8 cellular contexts compared by ENCODE assay signal in genomic region chr4:169611157-169611556, GRCh38. TPM values are rescaled to one million over a fixed set of nuclear protein-coding genes. Genes with fewer than 3 reads are reported as not detected.
DNase-seq lines count a peak whose midpoint lies in the region; ATAC-seq and TF ChIP-seq lines count a peak whose summit lies in the region.

No MANE protein-coding gene starts in this region.

- in situ Hi-C loops in transverse colon (cut with MboI; ENCODE audit: low pct_ligation_motif_present in 1 of 4, low pct_unique_long_range_greater_than_20kb in 1 of 4, low sequenced_read_pairs in 3 of 4), result loop anchor here (10.0 to 25.0 kb wide), 4 partner anchors 54 to 426 kb away; partner anchors contain the start of genes HPF1 (in 3 of the 4) and MFAP3L (in 2 of the 4)

- H3K4me3 ChIP-seq in right atrium auricular region (peak overlapping the region; percentile 82 to 83), lower lobe of right lung (peak overlapping the region; percentile 78), uterus (peak overlapping the region in 1 of 2 donors; percentile 94), transverse colon (peak overlapping the region in 2 of 4 donors; percentile 81)

- H3K4me1 Mint-ChIP-seq in activated T-helper 2 cell treated with anti-CD3 and anti-CD28 coated beads, Interferon-gamma antibody, Interleukin-2, Interleukin-4, amounts not matched to agents 10 μg/mL and 5 μg/mL and 100 μg/mL, durations not matched to agents 14 hours and 24 hours and 36 hours (ENCODE audit: low read depth), result peaks cover 47% of the 10 kb centered on the region

- peak overlapping the region; percentile 96 for H3K4me3 Mint-ChIP-seq in activated T-helper 2 cell treated with anti-CD3 and anti-CD28 coated beads, Interferon-gamma antibody, Interleukin-2, Interleukin-4, amounts not matched to agents 10 μg/mL and 5 μg/mL and 100 μg/mL, durations not matched to agents 14 hours and 24 hours and 36 hours (ENCODE audit: low read depth)

- H3K27me3 ChIP-seq in right atrium auricular region (no peaks in the 10 kb centered on the region), lower lobe of right lung (ENCODE audit: low read depth) (no peaks in the 10 kb centered on the region), uterus (no peaks in the 10 kb centered on the region), transverse colon (no peaks in the 10 kb centered on the region)

- H3K9me3 Mint-ChIP-seq in activated T-helper 2 cell treated with anti-CD3 and anti-CD28 coated beads, Interferon-gamma antibody, Interleukin-2, Interleukin-4, amounts not matched to agents 10 μg/mL and 5 μg/mL and 100 μg/mL, durations not matched to agents 14 hours and 24 hours and 36 hours, result no peaks in the 10 kb centered on the region

- intact Hi-C loops in cardiac septum (cut with DNase I), result no loop called here
- intact Hi-C loops in activated T-helper 2 cell treated with anti-CD3 and anti-CD28 coated beads, Interferon-gamma antibody, Interleukin-2, Interleukin-4, amounts not matched to agents 10 μg/mL and 5 μg/mL and 100 μg/mL, durations not matched to agents 14 hours and 24 hours and 36 hours (cut with micrococcal nuclease), result loop anchor here (5.0 to 10.0 kb wide), 3 partner anchors 196 to 746 kb away; partner anchors contain the start of gene CBR4
- intact Hi-C loops in lower lobe of right lung (cut with DNase I), result no loop called here
- intact Hi-C loops in uterus (cut with DNase I; ENCODE audit: low total_unique reads), result loop anchor here (10.0 kb wide), 1 partner anchor 414 kb away; the partner anchor contains the start of gene MFAP3L
- intact Hi-C loops in transverse colon (cut with DNase I; ENCODE audit: low total_unique reads), result loop anchor here (10.0 kb wide), 1 partner anchor 144 kb away; the partner anchor contains the start of gene HPF1

- 30 to 36% methylated on average over 4 of the region's 4 CpGs for WGBS in transverse colon (ENCODE audit: low coverage in 1 of 2), 2 donors

- no peaks in the 10 kb centered on the region for H3K36me3 ChIP-seq in right atrium auricular region
- H3K36me3 ChIP-seq in lower lobe of right lung, result no peaks in the 10 kb centered on the region
- H3K36me3 ChIP-seq in uterus, result no peaks in the 10 kb centered on the region
- H3K36me3 ChIP-seq in transverse colon, result no peaks in the 10 kb centered on the region

- DNase-seq in right atrium auricular region (ENCODE audit: low spot score) (no peak), cardiac septum (ENCODE audit: low spot score) (no peak), lower lobe of right lung (no peak), uterus (no peak), transverse colon (no peak), NCI-H128 (lab: John Stamatoyannopoulos, UW; ENCODE audit: unreplicated experiment) (no peak), cortex of kidney (lab: John Stamatoyannopoulos, UW) (no peak)
- DNase-seq in activated T-helper 2 cell treated with anti-CD3 and anti-CD28 coated beads, Interferon-gamma antibody, Interleukin-2, Interleukin-4, amounts not matched to agents 10 μg/mL and 5 μg/mL and 100 μg/mL, durations not matched to agents 14 hours and 24 hours and 36 hours (ENCODE audit: low spot score), result no peak

- peak overlapping the region; percentile 30 for H3K27ac Mint-ChIP-seq in activated T-helper 2 cell treated with anti-CD3 and anti-CD28 coated beads, Interferon-gamma antibody, Interleukin-2, Interleukin-4, amounts not matched to agents 10 μg/mL and 5 μg/mL and 100 μg/mL, durations not matched to agents 14 hours and 24 hours and 36 hours

- H3K27ac ChIP-seq in right atrium auricular region, result no peak overlapping the region
- no peak overlapping the region for H3K27ac ChIP-seq in lower lobe of right lung
- peak overlapping the region; percentile 89 to 96 for H3K27ac ChIP-seq in uterus
- H3K27ac ChIP-seq in transverse colon, result peak overlapping the region in 2 of 4 donors; percentile 95 to 97

- peaks cover 0 to 24% of the 10 kb centered on the region in 2 donors for H3K4me1 ChIP-seq in right atrium auricular region
- peaks cover 23% of the 10 kb centered on the region for H3K4me1 ChIP-seq in lower lobe of right lung
- H3K4me1 ChIP-seq in uterus, result peaks cover 0 to 8% of the 10 kb centered on the region in 2 donors
- H3K4me1 ChIP-seq in transverse colon, result peaks cover 5 to 25% (median 14%) of the 10 kb centered on the region in 4 donors

- TF ChIP-seq EP300 in transverse colon (IDR thresholded peaks at IDR 0.05; ENCODE audit: low read depth), result no peak

- no peak for TF ChIP-seq POLR2A in uterus (IDR thresholded peaks at IDR 0.05)
- TF ChIP-seq POLR2A in transverse colon (IDR thresholded peaks at IDR 0.05), result no peak

- peaks cover 14% of the 10 kb centered on the region for H3K36me3 Mint-ChIP-seq in activated T-helper 2 cell treated with anti-CD3 and anti-CD28 coated beads, Interferon-gamma antibody, Interleukin-2, Interleukin-4, amounts not matched to agents 10 μg/mL and 5 μg/mL and 100 μg/mL, durations not matched to agents 14 hours and 24 hours and 36 hours (ENCODE audit: low read depth)

- H3K9me3 ChIP-seq in right atrium auricular region (no peaks in the 10 kb centered on the region), lower lobe of right lung (no peaks in the 10 kb centered on the region), uterus (no peaks in the 10 kb centered on the region), transverse colon (no peaks in the 10 kb centered on the region)

- H3K27me3 Mint-ChIP-seq in activated T-helper 2 cell treated with anti-CD3 and anti-CD28 coated beads, Interferon-gamma antibody, Interleukin-2, Interleukin-4, amounts not matched to agents 10 μg/mL and 5 μg/mL and 100 μg/mL, durations not matched to agents 14 hours and 24 hours and 36 hours (ENCODE audit: low read depth), result no peaks in the 10 kb centered on the region

- no peak for TF ChIP-seq CTCF in right atrium auricular region (IDR thresholded peaks at IDR 0.05)
- TF ChIP-seq CTCF in lower lobe of right lung (IDR thresholded peaks at IDR 0.05), result no peak
- TF ChIP-seq CTCF in uterus (IDR thresholded peaks at IDR 0.05), result no peak
- no peak for TF ChIP-seq CTCF in transverse colon (IDR thresholded peaks at IDR 0.05)

- no peak for ATAC-seq in lower lobe of right lung

RNA-seq across cellular contexts. Expression of gene NEK1, which starts 1.2 kb away (rescaled TPM):
- total RNA-seq in right atrium auricular region, result 1 to 10 TPM; 7.2 to 9.3 TPM
- total RNA-seq in cardiac septum, result 17.3 TPM
- total RNA-seq in activated T-helper 2 cell treated with anti-CD3 and anti-CD28 coated beads, Interferon-gamma antibody, Interleukin-2, Interleukin-4, amounts not matched to agents 10 μg/mL and 5 μg/mL and 100 μg/mL, durations not matched to agents 14 hours and 24 hours and 36 hours, result 9.4 and 11.1 TPM in 2 replicates
- 12.1 TPM for total RNA-seq in lower lobe of right lung
- total RNA-seq in uterus, result 10 to 100 TPM; 18.8 to 33.8 (median 25.0) TPM
- 10 to 100 TPM in 2 of 4 donors, 1 to 10 TPM in 2; 7.6 to 14.9 (median 10.2) TPM for total RNA-seq in transverse colon

RNA-seq across cellular contexts. Expression of gene CLCN3, which starts 9.2 kb away (rescaled TPM):
- total RNA-seq in right atrium auricular region (10 to 100 TPM; 32.9 to 58.4 TPM), cardiac septum (61.4 TPM), lower lobe of right lung (41.8 TPM), uterus (10 to 100 TPM; 12.4 to 57.3 (median 33.5) TPM), transverse colon (10 to 100 TPM; 46.8 to 91.1 (median 69.3) TPM)
- 23.8 and 25.6 TPM in 2 replicates for total RNA-seq in activated T-helper 2 cell treated with anti-CD3 and anti-CD28 coated beads, Interferon-gamma antibody, Interleukin-2, Interleukin-4, amounts not matched to agents 10 μg/mL and 5 μg/mL and 100 μg/mL, durations not matched to agents 14 hours and 24 hours and 36 hours

Comparison
In these comparisons a context has a peak if more than half of its experiments do, and no peak if none do; other contexts are left out.
1. H3K27ac ChIP-seq: peak in uterus (2 of 2); none in right atrium auricular region (0 of 2) and lower lobe of right lung (single experiment).
2. intact Hi-C loops: an anchor here in activated T-helper 2 cell treated with anti-CD3 and anti-CD28 coated beads, Interferon-gamma antibody, Interleukin-2, Interleukin-4, amounts not matched to agents 10 μg/mL and 5 μg/mL and 100 μg/mL, durations not matched to agents 14 hours and 24 hours and 36 hours (5.0 to 10.0 kb wide), uterus (10.0 kb wide) and transverse colon (10.0 kb wide); none called in cardiac septum and lower lobe of right lung.